Comparison of ENCODE assay signal across 8 cellular contexts in the genomic region with DNA sequence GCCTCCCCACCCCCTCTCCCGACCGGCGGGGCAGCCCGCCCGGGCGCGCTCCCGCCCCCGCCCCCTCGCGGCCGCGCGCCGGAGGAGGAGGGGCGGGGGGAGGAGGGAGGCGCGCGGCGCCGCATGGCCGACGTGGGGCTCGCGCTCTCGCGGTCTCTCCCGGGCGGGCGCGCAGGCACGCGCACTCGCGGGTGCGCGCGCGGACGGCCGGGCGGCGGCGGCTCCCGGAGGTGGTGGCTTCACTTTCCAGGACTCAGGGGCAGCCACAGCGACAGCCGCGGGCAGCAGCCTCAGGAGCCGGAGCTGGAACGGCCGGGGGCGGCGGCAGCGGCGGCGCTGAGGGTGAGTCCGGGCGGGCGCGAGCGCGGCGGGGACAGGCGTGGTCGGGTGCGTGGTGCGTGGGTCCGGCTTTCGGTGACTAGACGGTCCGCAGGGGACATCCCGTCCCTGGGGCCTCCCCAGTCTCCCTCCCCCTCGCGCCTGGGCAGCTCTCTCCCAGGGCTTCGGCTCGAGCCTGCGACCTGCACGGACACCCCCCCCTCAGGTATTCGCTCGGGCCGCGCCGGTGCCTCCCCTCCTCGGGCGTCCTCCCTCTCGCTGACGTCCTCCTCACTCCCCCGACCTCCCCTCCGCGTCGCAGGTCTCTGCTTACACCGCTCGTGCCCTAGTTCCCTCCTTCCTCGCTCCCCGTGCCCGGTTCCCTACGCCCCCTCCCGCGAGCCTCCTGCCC. TPM values are rescaled to one million over a fixed set of nuclear protein-coding genes. Genes with fewer than 3 reads are reported as not detected.
DNase-seq lines count a peak whose midpoint lies in the region; ATAC-seq lines count a peak whose summit lies in the region.

A gene (plus strand): TSS at position 407 of the 730 bp plus-strand sequence.

- peak within 1 kb of the TSS; percentile 96 to 97 for H3K4me3 Mint-ChIP-seq in stimulated activated naive B cell treated with anti-CD40 and anti-IgM and Interleukin-4, amounts not matched to agents 10 μg/mL and 1 μg/mL and 100 μg/mL, for 72 hours

- H3K27me3 Mint-ChIP-seq in stimulated activated naive B cell treated with anti-CD40 and anti-IgM and Interleukin-4, amounts not matched to agents 10 μg/mL and 1 μg/mL and 100 μg/mL, for 72 hours, result no peaks in the 10 kb centered on the region

- H3K27me3 ChIP-seq in mucosa of rectum (ENCODE audit: control insufficient read depth in 2 of 2, insufficient read depth in 2 of 2, low read length in 2 of 2), result peaks cover 2 to 21% of the 10 kb centered on the region in 2 donors

- ATAC-seq in GM18907 (IDR thresholded peaks at IDR 0.05; ENCODE audit: unreplicated experiment), result peak; percentile 74
- ATAC-seq in HG03097 (IDR thresholded peaks at IDR 0.05; ENCODE audit: low FRiP score, unreplicated experiment), result peak; percentile 66
- peak; percentile 95 for ATAC-seq in esophagus mucosa
- peak; percentile 75 to 80 for ATAC-seq in stimulated activated naive B cell treated with anti-CD40 and anti-IgM and Interleukin-4, amounts not matched to agents 10 μg/mL and 1 μg/mL and 100 μg/mL, for 72 hours (replicated peaks)

- H3K9ac ChIP-seq in mucosa of rectum (ENCODE audit: low read depth in 1 of 2, low read length in 2 of 2), result peak within 1 kb of the TSS; percentile 54 to 77

- H3K4me3 ChIP-seq in mucosa of rectum (ENCODE audit: low read length in 2 of 2), result peak within 1 kb of the TSS; percentile 79 to 80

- H3K9me3 Mint-ChIP-seq in stimulated activated naive B cell treated with anti-CD40 and anti-IgM and Interleukin-4, amounts not matched to agents 10 μg/mL and 1 μg/mL and 100 μg/mL, for 72 hours, result no peaks in the 10 kb centered on the region

- no peaks in the 10 kb centered on the region for H3K36me3 ChIP-seq in mucosa of rectum (ENCODE audit: control insufficient read depth in 2 of 2, insufficient read depth in 2 of 2, low read length in 2 of 2)

- H3K9me3 ChIP-seq in mucosa of rectum (ENCODE audit: control insufficient read depth in 2 of 2, low read length in 2 of 2), result no peaks in the 10 kb centered on the region

- peaks cover 26 to 45% of the 10 kb centered on the region in 2 donors for H3K4me1 Mint-ChIP-seq in stimulated activated naive B cell treated with anti-CD40 and anti-IgM and Interleukin-4, amounts not matched to agents 10 μg/mL and 1 μg/mL and 100 μg/mL, for 72 hours

- H3K4me1 ChIP-seq in mucosa of rectum (ENCODE audit: control insufficient read depth in 2 of 2, insufficient read depth in 2 of 2, low read length in 2 of 2), result peaks cover 0 to 12% of the 10 kb centered on the region in 2 donors

- H3K27ac ChIP-seq in mucosa of rectum (ENCODE audit: low read depth in 2 of 2, low read length in 2 of 2), result peak within 1 kb of the TSS; percentile 56 to 65

- DNase-seq in AG08396 (ENCODE audit: low spot score) (peak; percentile 95), NCI-H69 (lab: John Stamatoyannopoulos, UW) (peak; percentile 59)
- peak; percentile 71 to 73 for DNase-seq in activated T-cell treated with anti-CD3 and anti-CD28 coated beads, Interleukin-2, amount 50 U/mL, for 48 hours
- peak; percentile 77 for DNase-seq in stimulated activated naive B cell treated with anti-CD40 and anti-IgM and Interleukin-4, amounts not matched to agents 10 μg/mL and 1 μg/mL and 100 μg/mL, for 72 hours

- peak within 1 kb of the TSS; percentile 97 for H3K27ac Mint-ChIP-seq in stimulated activated naive B cell treated with anti-CD40 and anti-IgM and Interleukin-4, amounts not matched to agents 10 μg/mL and 1 μg/mL and 100 μg/mL, for 72 hours

- H3K36me3 Mint-ChIP-seq in stimulated activated naive B cell treated with anti-CD40 and anti-IgM and Interleukin-4, amounts not matched to agents 10 μg/mL and 1 μg/mL and 100 μg/mL, for 72 hours, result peaks cover 0 to 5% of the 10 kb centered on the region in 2 donors

RNA-seq across cellular contexts. Expression of the gene that starts here (rescaled TPM):
- 33.9 TPM for total RNA-seq in esophagus mucosa

Comparison
In these comparisons a context has a peak if more than half of its experiments do, and no peak if none do; other contexts are left out.
1. Peak in every context shown above with its lines: DNase-seq, ATAC-seq, H3K4me3 ChIP-seq and H3K27ac ChIP-seq.